Comparison of ENCODE assay signal across 8 cellular contexts in the genomic region with DNA sequence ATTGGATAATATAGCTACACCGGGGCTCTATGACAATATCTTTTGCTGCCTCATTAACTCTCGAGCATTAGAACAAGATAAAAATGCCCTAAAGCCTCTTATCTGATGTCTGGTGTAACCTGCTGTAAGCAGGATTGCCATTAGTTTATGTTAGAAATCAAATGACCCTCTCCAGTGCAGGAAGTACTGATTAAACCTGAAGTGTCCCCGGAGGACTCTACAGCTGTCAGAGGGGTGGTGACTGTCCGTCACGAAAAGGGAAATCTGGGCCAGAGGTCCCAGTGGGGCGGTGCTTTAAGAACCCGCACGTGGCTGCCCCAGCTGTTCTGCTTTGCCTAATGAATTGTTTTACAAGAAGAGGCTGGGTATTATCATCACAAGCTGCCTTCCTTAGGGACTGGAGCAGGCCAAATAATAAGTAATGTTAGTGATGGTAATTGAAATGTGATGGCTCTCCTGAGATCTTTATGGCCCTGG. TPM values are rescaled to one million over a fixed set of nuclear protein-coding genes. Genes with fewer than 3 reads are reported as not detected.
DNase-seq lines count a peak whose midpoint lies in the region; ATAC-seq and TF ChIP-seq lines count a peak whose summit lies in the region.

No MANE protein-coding gene starts in this region.

- peaks cover 31% of the 10 kb centered on the region for H3K4me1 ChIP-seq in psoas muscle

- H3K9me3 ChIP-seq in psoas muscle = no peaks in the 10 kb centered on the region

- peaks cover 6% of the 10 kb centered on the region for H3K36me3 Mint-ChIP-seq in activated CD8-positive, alpha-beta T cell treated with anti-CD3 and anti-CD28 coated beads, Interleukin-2, amount 10 ng/mL, durations not matched to agents 7 days and 5 days (ENCODE audit: low read depth)

- no peaks in the 10 kb centered on the region for H3K27me3 Mint-ChIP-seq in activated CD8-positive, alpha-beta T cell treated with anti-CD3 and anti-CD28 coated beads, Interleukin-2, amount 10 ng/mL, durations not matched to agents 7 days and 5 days (ENCODE audit: low read depth)

- POLR2A ChIA-PET in activated CD8-positive, alpha-beta T cell treated with anti-CD3 and anti-CD28 coated beads, Interleukin-2, amount 10 ng/mL, durations not matched to agents 7 days and 5 days (lab: Charles Lee) = interaction anchor here (0.7 to 1.2 kb wide), 2 partner anchors 52 to 111 kb away, joined by 3 to 4 read pairs; no protein-coding TSS in a partner anchor

- no peak overlapping the region for H3K4me3 ChIP-seq in fibroblast of pulmonary artery (replicated peaks; ENCODE audit: low read depth, low read length)
- H3K4me3 ChIP-seq in psoas muscle = peak overlapping the region; percentile 48

- ATAC-seq in GM18520 (IDR thresholded peaks at IDR 0.05; ENCODE audit: unreplicated experiment) (peak; percentile 52), psoas muscle (peak; percentile 98 to 100 (median 99)), HG02623 (IDR thresholded peaks at IDR 0.05; ENCODE audit: unreplicated experiment) (no peak), HG03045 (IDR thresholded peaks at IDR 0.05; ENCODE audit: unreplicated experiment) (no peak)
- ATAC-seq in activated CD8-positive, alpha-beta T cell treated with anti-CD3 and anti-CD28 coated beads, Interleukin-2, amount 10 ng/mL, durations not matched to agents 7 days and 5 days = no peak

- DNase-seq in NCI-H2196 treated with DMSO at 0.1 percent for 48 hours (lab: John Stamatoyannopoulos, UW; ENCODE audit: unreplicated experiment) = peak; percentile 67
- DNase-seq in fibroblast of pulmonary artery (ENCODE audit: low read depth) = peak; percentile 13
- DNase-seq in psoas muscle = peak; percentile 79 to 89
- DNase-seq in activated CD8-positive, alpha-beta T cell treated with anti-CD3 and anti-CD28 coated beads, Interleukin-2, amount 10 ng/mL, durations not matched to agents 7 days and 5 days = no peak
- no peak for DNase-seq in NK-92 treated with Interleukin-12 subunit alpha and Interleukin-12 subunit beta, amount 100 ng/mL, for 24 hours (lab: John Stamatoyannopoulos, UW)

- no peak overlapping the region for H3K4me3 Mint-ChIP-seq in activated CD8-positive, alpha-beta T cell treated with anti-CD3 and anti-CD28 coated beads, Interleukin-2, amount 10 ng/mL, durations not matched to agents 7 days and 5 days

- intact Hi-C loops in psoas muscle (cut with DNase I) = no loop called here

- WGBS in psoas muscle, 3 donors = 5 to 9% (median 7%) methylated on average over 8 of the region's 8 CpGs

- H3K27ac Mint-ChIP-seq in activated CD8-positive, alpha-beta T cell treated with anti-CD3 and anti-CD28 coated beads, Interleukin-2, amount 10 ng/mL, durations not matched to agents 7 days and 5 days = no peak overlapping the region

- no peaks in the 10 kb centered on the region for H3K36me3 ChIP-seq in psoas muscle (ENCODE audit: insufficient read depth in 1 of 2, low read depth in 1 of 2)

- no peaks in the 10 kb centered on the region for H3K27me3 ChIP-seq in psoas muscle (ENCODE audit: insufficient read depth in 3 of 3, low read length in 2 of 3)

- peaks cover 15% of the 10 kb centered on the region for H3K4me1 Mint-ChIP-seq in activated CD8-positive, alpha-beta T cell treated with anti-CD3 and anti-CD28 coated beads, Interleukin-2, amount 10 ng/mL, durations not matched to agents 7 days and 5 days (ENCODE audit: low read depth)

- H3K27ac ChIP-seq in psoas muscle = peak overlapping the region; percentile 78

- CTCF ChIA-PET in activated CD8-positive, alpha-beta T cell treated with anti-CD3 and anti-CD28 coated beads, Interleukin-2, amount 10 ng/mL, durations not matched to agents 7 days and 5 days (lab: Charles Lee) = interaction anchor here (1.1 to 1.5 kb wide), 4 partner anchors 9 to 78 kb away, joined by 3 to 5 read pairs (median 3); no protein-coding TSS in a partner anchor

- no peak for TF ChIP-seq CTCF in fibroblast of pulmonary artery (IDR thresholded peaks at IDR 0.05; ENCODE audit: low read length, missing control alignments)
- no peak for TF ChIP-seq CTCF in psoas muscle (IDR thresholded peaks at IDR 0.05)

- no peaks in the 10 kb centered on the region for H3K9me3 Mint-ChIP-seq in activated CD8-positive, alpha-beta T cell treated with anti-CD3 and anti-CD28 coated beads, Interleukin-2, amount 10 ng/mL, durations not matched to agents 7 days and 5 days (ENCODE audit: insufficient read depth)

RNA-seq across cellular contexts. Expression of gene LIN52, which starts 55.7 kb away (rescaled TPM):
- 1 to 10 TPM; 1.7 to 6.5 (median 3.8) TPM for total RNA-seq in psoas muscle
- polyA plus RNA-seq in psoas muscle = 1 to 10 TPM; 2.6 to 8.6 (median 3.5) TPM
- total RNA-seq in activated CD8-positive, alpha-beta T cell treated with anti-CD3 and anti-CD28 coated beads, Interleukin-2, amount 10 ng/mL, durations not matched to agents 7 days and 5 days = 10 to 100 TPM; 14.9 to 15.2 TPM

RNA-seq across cellular contexts. Expression of gene ALDH6A1, which starts 56.2 kb away (rescaled TPM):
- 10 to 100 TPM; 22.3 to 60.5 (median 35.6) TPM for total RNA-seq in psoas muscle
- polyA plus RNA-seq in psoas muscle = 1 to 10 TPM; 7.3 to 8.3 (median 7.7) TPM
- 10 to 100 TPM; 13.0 to 14.2 TPM for total RNA-seq in activated CD8-positive, alpha-beta T cell treated with anti-CD3 and anti-CD28 coated beads, Interleukin-2, amount 10 ng/mL, durations not matched to agents 7 days and 5 days

Comparison
In these comparisons a context has a peak if more than half of its experiments do, and no peak if none do; other contexts are left out.
1. ATAC-seq: peak in GM18520 (single experiment) and psoas muscle (4 of 4); none in HG02623 (single experiment), HG03045 (single experiment) and activated CD8-positive, alpha-beta T cell treated with anti-CD3 and anti-CD28 coated beads, Interleukin-2, amount 10 ng/mL, durations not matched to agents 7 days and 5 days (single experiment).
2. DNase-seq: peak in NCI-H2196 treated with DMSO at 0.1 percent for 48 hours (single experiment), fibroblast of pulmonary artery (single experiment) and psoas muscle (2 of 2); none in activated CD8-positive, alpha-beta T cell treated with anti-CD3 and anti-CD28 coated beads, Interleukin-2, amount 10 ng/mL, durations not matched to agents 7 days and 5 days (single experiment) and NK-92 treated with Interleukin-12 subunit alpha and Interleukin-12 subunit beta, amount 100 ng/mL, for 24 hours (single experiment).